9 cellular contexts compared by ENCODE assay signal in genomic region chr5:30040483-30041116, GRCh38.
DNase-seq lines count a peak whose midpoint lies in the region; ATAC-seq and TF ChIP-seq lines count a peak whose summit lies in the region.
"Had no signal": no experiment of that assay in that cellular context is flagged by ENCODE, and none has a peak within 500 bp of the region (broad histone marks: within the 10 kb centered on the region; RNA-seq: fewer than 3 reads in every experiment).

No MANE protein-coding gene starts in this region.

- no peak overlapping the region for H3K4me3 Mint-ChIP-seq in MCF 10A (ENCODE audit: unreplicated experiment)
- H3K4me3 Mint-ChIP-seq: activated naive CD8-positive, alpha-beta T cell had no signal

- TF ChIP-seq CTCF in MCF 10A (IDR thresholded peaks at IDR 0.05; ENCODE audit: unreplicated experiment), result peak; percentile 82

- no TSS peak for BruUV-seq in MCF 10A (replicated peaks; lab: Mats Ljungman, UMichigan)

- H3K27me3 Mint-ChIP-seq in MCF 10A (ENCODE audit: insufficient read depth, unreplicated experiment), result no peaks in the 10 kb centered on the region
- H3K27me3 Mint-ChIP-seq: activated naive CD8-positive, alpha-beta T cell had no signal

- CTCF ChIA-PET in MCF 10A (lab: Yijun Ruan, JAX), result interaction anchor here (0.5 to 3.8 kb wide), 59 partner anchors 9 to 1374 kb away, joined by 3 to 62 read pairs (median 3); no protein-coding TSS in a partner anchor

- POLR2A ChIA-PET in MCF 10A (lab: Yijun Ruan, JAX), result interaction anchor here (0.6 kb wide), 2 partner anchors 257 to 362 kb away, joined by 3 read pairs; no protein-coding TSS in a partner anchor

- H3K4me1 Mint-ChIP-seq in MCF 10A (ENCODE audit: insufficient read depth, unreplicated experiment), result peaks cover 8% of the 10 kb centered on the region

- intact Hi-C loops in MCF 10A (cut with micrococcal nuclease), result loop anchor here (1.0 to 2.0 kb wide), 4 partner anchors 360 to 1230 kb away; no protein-coding TSS in a partner anchor

- ATAC-seq in GM19035 (IDR thresholded peaks at IDR 0.05; ENCODE audit: unreplicated experiment) (no peak), GM18909 (IDR thresholded peaks at IDR 0.05; ENCODE audit: poor library complexity, unreplicated experiment) (no peak)

- peak; percentile 17 for DNase-seq in activated CD4-positive, alpha-beta T cell treated with anti-CD3 and anti-CD28 coated beads for 48 hours
- DNase-seq in activated CD4-positive, alpha-beta T cell treated with anti-CD3 and anti-CD28 coated beads for 4 hours, result no peak
- DNase-seq in HS-5 (ENCODE audit: low read depth) (peak; percentile 61), NCI-H748 treated with DMSO at 0.1 percent for 48 hours (lab: John Stamatoyannopoulos, UW) (peak; percentile 98), MCF 10A (ENCODE audit: unreplicated experiment) (peak; percentile 84), medulla oblongata (ENCODE audit: extremely low spot score) (peak; percentile 86)

- no peaks in the 10 kb centered on the region for H3K9me3 Mint-ChIP-seq in MCF 10A (ENCODE audit: unreplicated experiment)

- H3K27ac Mint-ChIP-seq in MCF 10A (ENCODE audit: low read depth, unreplicated experiment), result no peak overlapping the region
- H3K27ac Mint-ChIP-seq: activated naive CD8-positive, alpha-beta T cell had no signal

- H3K36me3 Mint-ChIP-seq in MCF 10A (ENCODE audit: insufficient read depth, unreplicated experiment), result no peaks in the 10 kb centered on the region
- H3K36me3 Mint-ChIP-seq: activated naive CD8-positive, alpha-beta T cell had no signal

Comparison
In these comparisons a context has a peak if more than half of its experiments do, and no peak if none do; other contexts are left out.
1. DNase-seq: peak in activated CD4-positive, alpha-beta T cell treated with anti-CD3 and anti-CD28 coated beads for 48 hours (single experiment), HS-5 (single experiment), NCI-H748 treated with DMSO at 0.1 percent for 48 hours (single experiment), MCF 10A (single experiment) and medulla oblongata (single experiment); none in activated CD4-positive, alpha-beta T cell treated with anti-CD3 and anti-CD28 coated beads for 4 hours (0 of 2).